ENCODE assay signal across 8 cellular contexts in genomic region chr5:32489791-32490581, GRCh38. TPM values are rescaled to one million over a fixed set of nuclear protein-coding genes. Genes with fewer than 3 reads are reported as not detected.
A peak's percentile ranks its signal among the peaks of the same experiment; 100 is the strongest.
DNase-seq lines count a peak whose midpoint lies in the region; ATAC-seq and TF ChIP-seq lines count a peak whose summit lies in the region.

No MANE protein-coding gene starts in this region.

- ATAC-seq in HG02973 (IDR thresholded peaks at IDR 0.05; ENCODE audit: unreplicated experiment) = no peak

- DNase-seq in BE2C = peak; percentile 93
- peak; percentile 75 to 93 for DNase-seq in HAP-1 (ENCODE audit: low spot score in 2 of 2)
- peak; percentile 93 for DNase-seq in NCI-H2171 (lab: John Stamatoyannopoulos, UW)
- DNase-seq in WERI-Rb-1 = peak; percentile 73
- peak; percentile 43 to 83 for DNase-seq in T47D (ENCODE audit: low read depth in 1 of 2, low spot score in 1 of 2)
- peak; percentile 78 for DNase-seq in iris pigment epithelial cell (ENCODE audit: low read depth)
- peak; percentile 83 for DNase-seq in stimulated activated CD4-positive, alpha-beta T cell treated with anti-CD3 and anti-CD28 coated beads, Interleukin-15, amount 100 ng/mL, for 24 hours

- H3K36me3 ChIP-seq in BE2C (no peaks in the 10 kb centered on the region), HAP-1 (replicated peaks) (no peaks in the 10 kb centered on the region), WERI-Rb-1 (no peaks in the 10 kb centered on the region)

- H3K9me3 ChIP-seq in BE2C = no peaks in the 10 kb centered on the region; the same call in 1 of the 2 replicates
- no peaks in the 10 kb centered on the region for H3K9me3 ChIP-seq in HAP-1
- no peaks in the 10 kb centered on the region for H3K9me3 ChIP-seq in WERI-Rb-1 (ENCODE audit: severe bottlenecking)

- H3K4me3 ChIP-seq in BE2C (ENCODE audit: low read depth, low read length) (no peak overlapping the region), HAP-1 (no peak overlapping the region), WERI-Rb-1 (ENCODE audit: low read depth, low read length) (no peak overlapping the region)

- H3K27me3 ChIP-seq in BE2C = no peaks in the 10 kb centered on the region
- no peaks in the 10 kb centered on the region for H3K27me3 ChIP-seq in HAP-1 (ENCODE audit: low read depth)
- peaks cover 72% of the 10 kb centered on the region for H3K27me3 ChIP-seq in WERI-Rb-1 (ENCODE audit: insufficient read depth, low read depth, severe bottlenecking)

- TF ChIP-seq CTCF in BE2C (IDR thresholded peaks at IDR 0.05; ENCODE audit: low read depth, low read length) (peak; percentile 75), WERI-Rb-1 (IDR thresholded peaks at IDR 0.05; ENCODE audit: low read depth, low read length) (peak; percentile 65)

- H3K27ac ChIP-seq in WERI-Rb-1 = no peak overlapping the region

- in situ Hi-C loops in HAP-1 (cut with MboI; ENCODE audit: low sequenced_read_pairs) = loop anchor here (5.0 kb wide), 1 partner anchor 102 kb away; no protein-coding TSS in a partner anchor
- in situ Hi-C loops in T47D (cut with HindIII; ENCODE audit: low pct_unique_long_range_greater_than_20kb, low sequenced_read_pairs) = no loop called here

- H3K4me1 ChIP-seq in BE2C (peaks cover 4% of the 10 kb centered on the region), HAP-1 (peaks cover 2% of the 10 kb centered on the region; the same call in 1 of the 2 replicates)

RNA-seq across cellular contexts. Expression of gene ZFR, which starts 45.4 kb away (rescaled TPM):
- 68.5 TPM for polyA plus RNA-seq in BE2C (2012; ENCODE audit: insufficient read depth, insufficient read length, low read depth)
